16 cellular contexts compared by ENCODE assay signal in the genomic region with DNA sequence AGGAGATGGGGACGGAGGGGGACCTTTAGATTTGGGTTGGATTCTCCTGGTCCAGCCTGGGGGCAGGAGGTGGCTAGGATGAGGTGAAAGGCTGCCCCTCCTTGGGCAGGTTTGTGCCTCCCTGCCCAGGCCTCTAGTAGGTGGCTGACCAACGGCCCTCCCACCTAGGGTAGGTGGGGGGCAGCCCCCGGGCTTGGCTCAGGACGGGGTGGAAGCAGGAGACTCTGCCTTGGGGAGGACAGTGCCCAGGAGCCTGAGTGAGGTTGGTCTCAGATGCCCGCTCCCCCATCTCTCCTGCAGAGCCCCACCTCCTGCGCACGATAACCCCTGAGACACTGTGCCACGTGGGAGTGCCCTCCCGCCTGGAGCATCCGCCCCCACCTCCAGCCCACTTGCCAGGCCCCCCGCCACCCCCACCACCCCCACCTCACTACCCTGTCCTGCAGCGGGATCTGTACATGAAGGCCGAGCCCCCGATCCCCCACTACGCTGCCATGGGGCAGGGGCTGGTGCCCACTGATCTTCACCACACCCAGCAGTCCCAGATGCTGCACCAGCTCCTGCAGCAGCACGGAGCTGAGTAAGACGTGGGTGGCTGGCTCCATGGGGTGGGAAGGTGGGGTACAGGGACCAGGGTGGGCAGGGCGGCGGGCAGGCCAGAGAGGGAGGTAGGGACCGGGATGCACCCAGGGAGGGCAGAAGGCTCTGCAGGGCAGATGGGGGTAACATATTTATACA. TPM values are rescaled to one million over a fixed set of nuclear protein-coding genes. Genes with fewer than 3 reads are reported as not detected.
DNase-seq lines count a peak whose midpoint lies in the region; ATAC-seq, FAIRE-seq and TF ChIP-seq lines count a peak whose summit lies in the region.
"Had no signal": no experiment of that assay in that cellular context is flagged by ENCODE, and none has a peak within 500 bp of the region (broad histone marks: within the 10 kb centered on the region; RNA-seq: fewer than 3 reads in every experiment).

No MANE protein-coding gene starts in this region.

- TF ChIP-seq POLR2A in HepG2 (IDR thresholded peaks at IDR 0.05; ENCODE audit: insufficient read depth in 1 of 2, low read depth in 2 of 2, low read length in 2 of 2) (no peak), right lobe of liver (IDR thresholded peaks at IDR 0.05) (no peak), ovary (IDR thresholded peaks at IDR 0.05) (no peak)

- FAIRE-seq in HepG2 (lab: Jason Lieb, UNC): no peak
- FAIRE-seq: K562 had no signal

- no peaks in the 10 kb centered on the region for H4K20me1 ChIP-seq in HepG2 (ENCODE audit: insufficient read depth, low read length)
- H4K20me1 ChIP-seq in hepatocyte (ENCODE audit: insufficient read depth, poor library complexity, severe bottlenecking): no peaks in the 10 kb centered on the region

- peaks cover 2 to 4% of the 10 kb centered on the region in 2 experiments; a peak in 1 of 5 replicates for H3K36me3 ChIP-seq in HepG2 (replicated peaks in 1 of 2; ENCODE audit: control insufficient read depth in 1 of 2, insufficient read depth in 2 of 2, low read length in 2 of 2)
- H3K36me3 ChIP-seq in right lobe of liver: no peaks in the 10 kb centered on the region
- H3K36me3 ChIP-seq in hepatocyte (replicated peaks; ENCODE audit: insufficient read depth, low read depth): no peaks in the 10 kb centered on the region
- no peaks in the 10 kb centered on the region for H3K36me3 ChIP-seq in ovary

- no peaks in the 10 kb centered on the region for H3K9me3 ChIP-seq in HepG2 (ENCODE audit: low read length)
- H3K9me3 ChIP-seq in right lobe of liver: no peaks in the 10 kb centered on the region
- H3K9me3 ChIP-seq in hepatocyte (ENCODE audit: low read depth): no peaks in the 10 kb centered on the region
- H3K9me3 ChIP-seq in ovary: no peaks in the 10 kb centered on the region

- no peak for TF ChIP-seq RAD21 in HepG2 (CRISPR knock-in tag; IDR thresholded peaks at IDR 0.05)

- TF ChIP-seq EP300 in HepG2 (IDR thresholded peaks at IDR 0.05; ENCODE audit: low read depth in 2 of 2, low read length in 2 of 2): no peak
- no peak for TF ChIP-seq EP300 in HepG2 (CRISPR knock-in tag; IDR thresholded peaks at IDR 0.05; ENCODE audit: borderline replicate concordance)
- TF ChIP-seq EP300 in ovary (IDR thresholded peaks at IDR 0.05): no peak

- whole genome bisulfite sequencing in HepG2 (ENCODE audit: low lambda C conversion rate): 79% methylated on average over 12 of the region's 20 CpGs
- WGBS in right lobe of liver (ENCODE audit: insufficient coverage, low coverage, low lambda C conversion rate, missing lambda C conversion rate): 81% methylated on average over 10 of the region's 20 CpGs
- WGBS in hepatocyte (ENCODE audit: low lambda C conversion rate, missing lambda C conversion rate): 88% methylated on average over 15 of the region's 20 CpGs
- WGBS in ovary, 3 donors: 84 to 88% (median 85%) methylated on average over 18 to 20 of the region's 20 CpGs

- no peak for DNase-seq in HepG2 (ENCODE audit: low spot score)
- no peak for DNase-seq in right lobe of liver
- DNase-seq in hepatocyte (ENCODE audit: low spot score): no peak
- no peak for DNase-seq in ovary
- DNase-seq in NOMO-1 (lab: John Stamatoyannopoulos, UW; ENCODE audit: unreplicated experiment in 2 of 2): no peak
- DNase-seq in activated CD4-positive, alpha-beta T cell treated with anti-CD3 and anti-CD28 coated beads, Interleukin-2, amount 50 U/mL, for 48 hours: no peak
- DNase-seq in OCI-M2 (lab: John Stamatoyannopoulos, UW; ENCODE audit: unreplicated experiment): no peak
- DNase-seq in retina: no peak
- DNase-seq: 8988T; CD4-positive, alpha-beta memory T cell; DMS79; NCI-H1417; NCI-H1930; NCI-H446; NK-92 treated with Interleukin-12 subunit alpha and Interleukin-12 subunit beta, amount 100 ng/mL, for 24 hours had no signal

- H3K9me2 ChIP-seq in hepatocyte (replicated peaks; ENCODE audit: insufficient read depth): no peaks in the 10 kb centered on the region

- H3K27me3 ChIP-seq in HepG2 (ENCODE audit: control insufficient read depth in 1 of 2, insufficient read depth in 2 of 2, low read length in 2 of 2) (no peaks in the 10 kb centered on the region; a peak in 1 of 5 replicates), right lobe of liver (no peaks in the 10 kb centered on the region), hepatocyte (no peaks in the 10 kb centered on the region), ovary (no peaks in the 10 kb centered on the region)

- H3K4me2 ChIP-seq in HepG2 (ENCODE audit: low read depth, low read length): peak overlapping the region; percentile 91
- peak overlapping the region; percentile 58 for H3K4me2 ChIP-seq in hepatocyte

- CTCF ChIA-PET in HepG2 (lab: Yijun Ruan, JAX; ENCODE audit: low intra/inter-chr PET ratio, low total read pairs): interaction anchor here (1.1 to 2.7 kb wide), 4 partner anchors 13 to 22 kb away, joined by 3 to 47 read pairs (median 16); a partner anchor contains a TSS

- TF ChIP-seq CTCF in HepG2 (CRISPR knock-in tag; IDR thresholded peaks at IDR 0.05) (no peak), right lobe of liver (IDR thresholded peaks at IDR 0.05) (no peak), hepatocyte (IDR thresholded peaks at IDR 0.05; ENCODE audit: poor library complexity) (no peak), ovary (IDR thresholded peaks at IDR 0.05) (no peak)

- POLR2A ChIA-PET in HepG2 (lab: Yijun Ruan, JAX): interaction anchor here (0.6 to 5.5 kb wide), 13 partner anchors 14 to 198 kb away, joined by 3 to 92 read pairs (median 6); a partner anchor contains a TSS

- H3K4me3 ChIP-seq in HepG2 (replicated peaks in 1 of 3; ENCODE audit: insufficient read depth in 1 of 3, low read depth in 2 of 3, low read length in 3 of 3): peak overlapping the region in 2 of 3 experiments; percentile 56 to 66; a peak in 5 of 6 replicates
- H3K4me3 ChIP-seq in right lobe of liver: no peak overlapping the region
- H3K4me3 ChIP-seq in hepatocyte: no peak overlapping the region
- H3K4me3 ChIP-seq in ovary: no peak overlapping the region
- H3K4me3 ChIP-seq: K562 had no signal

- H3K79me2 ChIP-seq in HepG2 (ENCODE audit: insufficient read depth, low read length) (no peaks in the 10 kb centered on the region), hepatocyte (peaks cover 14% of the 10 kb centered on the region)

- H3K4me1 ChIP-seq in HepG2 (ENCODE audit: insufficient read depth, low read length) (peaks cover 73% of the 10 kb centered on the region), right lobe of liver (peaks cover 0 to 37% (median 6%) of the 10 kb centered on the region in 4 donors), hepatocyte (ENCODE audit: insufficient read depth) (peaks cover 71% of the 10 kb centered on the region), ovary (ENCODE audit: insufficient read depth) (peaks cover 3% of the 10 kb centered on the region)

- intact Hi-C loops in HepG2 (cut with micrococcal nuclease; ENCODE audit: unreplicated experiment) (loop anchor here (2.0 kb wide), 1 partner anchor 21 kb away; no protein-coding TSS in a partner anchor), right lobe of liver (cut with DNase I) (no loop called here), ovary (cut with DNase I) (no loop called here)

- no TSS peak for BruUV-seq in HepG2 (replicated peaks; lab: Mats Ljungman, UMichigan)

- H3K9ac ChIP-seq in HepG2 (ENCODE audit: insufficient read depth, low read depth, low read length): peak overlapping the region; percentile 76

- H2AFZ ChIP-seq in HepG2 (ENCODE audit: low read length) (no peak overlapping the region), hepatocyte (no peak overlapping the region)

- ATAC-seq in HepG2 (peak; percentile 12), right lobe of liver (no peak)

- in situ Hi-C loops in HepG2 (cut with HindIII; ENCODE audit: extremely low pct_ligation_motif_present, low pct_unique_long_range_greater_than_20kb): no loop called here

- H3K27ac ChIP-seq in HepG2 (ENCODE audit: extremely low read length, insufficient read depth, low read length): peak overlapping the region; percentile 91
- H3K27ac ChIP-seq in right lobe of liver: no peak overlapping the region
- peak overlapping the region; percentile 75 for H3K27ac ChIP-seq in hepatocyte
- H3K27ac ChIP-seq in ovary: peak overlapping the region; percentile 52 to 64

RNA-seq across cellular contexts. Expression of a gene that starts 17.7 kb away (rescaled TPM):
- 7.9 and 10.2 TPM in 2 replicates for total RNA-seq in HepG2 (2016; rRNA removed; fragmentation: Illumina TruSeq; extraction: Trizol)
- total RNA-seq in HepG2 (2016; cell fraction: cytosol; rRNA removed; fragmentation: Illumina TruSeq; extraction: Trizol; ENCODE audit: low read depth): 6.6 and 7.4 TPM in 2 replicates
- total RNA-seq in HepG2 (2016; cell fraction: insoluble cytoplasmic fraction; rRNA removed; fragmentation: Illumina TruSeq; extraction: Trizol): 6.8 and 10.3 TPM in 2 replicates
- total RNA-seq in HepG2 (2016; cell fraction: membrane; rRNA removed; fragmentation: Illumina TruSeq; extraction: Trizol): 8.2 and 8.5 TPM in 2 replicates
- total RNA-seq in HepG2 (2016; cell fraction: nucleus; rRNA removed; fragmentation: Illumina TruSeq; extraction: Trizol): 16.7 and 20.6 TPM in 2 replicates
- 25.9 and 33.2 TPM in 2 replicates for polyA plus RNA-seq in HepG2 (2011; rRNA removed)
- polyA plus RNA-seq in HepG2 (2011; cell fraction: cytosol; rRNA removed): 17.4 and 19.1 TPM in 2 replicates
- polyA plus RNA-seq in HepG2 (2011; cell fraction: nucleus; rRNA removed): 140 and 154 TPM in 2 replicates
- polyA plus RNA-seq in HepG2 (2012): 27.5 and 41.4 TPM in 2 replicates
- 1.8 and 2.1 TPM in 2 replicates for polyA plus RNA-seq in HepG2 (2016; cell fraction: cytosol; fragmentation: Illumina TruSeq; extraction: Trizol; ENCODE audit: low read depth)
- 12.8 and 17.2 TPM in 2 replicates for polyA plus RNA-seq in HepG2 (2016; cell fraction: insoluble cytoplasmic fraction; fragmentation: Illumina TruSeq; extraction: Trizol; ENCODE audit: low read depth)
- polyA plus RNA-seq in HepG2 (2016; cell fraction: membrane; fragmentation: Illumina TruSeq; extraction: Trizol; ENCODE audit: low read depth): 5.7 and 6.2 TPM in 2 replicates
- polyA plus RNA-seq in HepG2 (2016; cell fraction: nucleus; fragmentation: Illumina TruSeq; extraction: Trizol; ENCODE audit: insufficient read depth, low read depth): 69.8 and 76.1 TPM in 2 replicates
- 2.9 and 52.2 TPM in 2 replicates for polyA minus RNA-seq in HepG2 (2011; rRNA and poly(A)+ RNA removed; ENCODE audit: low replicate concordance)
- 27.3 and 36.7 TPM in 2 replicates for polyA minus RNA-seq in HepG2 (2011; cell fraction: cytosol; rRNA and poly(A)+ RNA removed)
- 39.0 and 39.4 TPM in 2 replicates for polyA minus RNA-seq in HepG2 (2011; cell fraction: nucleus; rRNA and poly(A)+ RNA removed)
- 10 to 100 TPM in 5 of 6 experiments, 1 to 10 TPM in 1; 7.6 to 16.4 (median 11.6) TPM for total RNA-seq in right lobe of liver
- 42.2 and 57.3 TPM in 2 replicates for total RNA-seq in hepatocyte
- 96.7 and 115 TPM in 2 replicates for polyA plus RNA-seq in hepatocyte
- total RNA-seq in ovary: 100 to 1,000 TPM in 1 of 7 donors, 10 to 100 TPM in 6; 11.3 to 109 (median 41.3) TPM
- polyA plus RNA-seq in ovary: 1 to 10 TPM; 6.6 to 6.7 TPM

RNA-seq across cellular contexts. Expression of a gene that starts 22.3 kb away (rescaled TPM):
- total RNA-seq in HepG2 (2016; rRNA removed; fragmentation: Illumina TruSeq; extraction: Trizol): 164 and 175 TPM in 2 replicates
- 124 and 186 TPM in 2 replicates for total RNA-seq in HepG2 (2016; cell fraction: cytosol; rRNA removed; fragmentation: Illumina TruSeq; extraction: Trizol; ENCODE audit: low read depth)
- total RNA-seq in HepG2 (2016; cell fraction: insoluble cytoplasmic fraction; rRNA removed; fragmentation: Illumina TruSeq; extraction: Trizol): 157 and 180 TPM in 2 replicates
- total RNA-seq in HepG2 (2016; cell fraction: membrane; rRNA removed; fragmentation: Illumina TruSeq; extraction: Trizol): 166 and 206 TPM in 2 replicates
- 83.5 and 96.3 TPM in 2 replicates for total RNA-seq in HepG2 (2016; cell fraction: nucleus; rRNA removed; fragmentation: Illumina TruSeq; extraction: Trizol)
- polyA plus RNA-seq in HepG2 (2011; rRNA removed): 363 and 424 TPM in 2 replicates
- polyA plus RNA-seq in HepG2 (2011; cell fraction: cytosol; rRNA removed): 333 and 381 TPM in 2 replicates
- polyA plus RNA-seq in HepG2 (2011; cell fraction: nucleus; rRNA removed): 70.6 and 77.2 TPM in 2 replicates
- 225 and 301 TPM in 2 replicates for polyA plus RNA-seq in HepG2 (2012)
- polyA plus RNA-seq in HepG2 (2016; cell fraction: cytosol; fragmentation: Illumina TruSeq; extraction: Trizol; ENCODE audit: low read depth): 181 and 226 TPM in 2 replicates
- polyA plus RNA-seq in HepG2 (2016; cell fraction: insoluble cytoplasmic fraction; fragmentation: Illumina TruSeq; extraction: Trizol; ENCODE audit: low read depth): 187 and 188 TPM in 2 replicates
- polyA plus RNA-seq in HepG2 (2016; cell fraction: membrane; fragmentation: Illumina TruSeq; extraction: Trizol; ENCODE audit: low read depth): 185 and 215 TPM in 2 replicates
- polyA plus RNA-seq in HepG2 (2016; cell fraction: nucleus; fragmentation: Illumina TruSeq; extraction: Trizol; ENCODE audit: insufficient read depth, low read depth): 173 and 175 TPM in 2 replicates
- polyA minus RNA-seq in HepG2 (2011; rRNA and poly(A)+ RNA removed; ENCODE audit: low replicate concordance): 153 and 413 TPM in 2 replicates
- polyA minus RNA-seq in HepG2 (2011; cell fraction: cytosol; rRNA and poly(A)+ RNA removed): 79.2 and 82.2 TPM in 2 replicates
- 54.3 and 55.7 TPM in 2 replicates for polyA minus RNA-seq in HepG2 (2011; cell fraction: nucleus; rRNA and poly(A)+ RNA removed)
- 10 to 100 TPM; 31.6 to 74.5 (median 55.3) TPM for total RNA-seq in right lobe of liver
- total RNA-seq in hepatocyte: 64.7 and 90.9 TPM in 2 replicates
- 253 and 255 TPM in 2 replicates for polyA plus RNA-seq in hepatocyte
- total RNA-seq in ovary: 100 to 1,000 TPM in 5 of 7 donors, 10 to 100 TPM in 2; 32.2 to 131 (median 117) TPM
- polyA plus RNA-seq in ovary: 100 to 1,000 TPM; 170 to 192 TPM

RNA-seq across cellular contexts. Expression of a gene that starts 22.6 kb away (rescaled TPM):
- total RNA-seq in HepG2 (2016; rRNA removed; fragmentation: Illumina TruSeq; extraction: Trizol) (102 and 116 TPM in 2 replicates), right lobe of liver (10 to 100 TPM in 2 of 6 experiments, 1 to 10 TPM in 4; 4.0 to 13.3 (median 5.4) TPM), hepatocyte (14.2 and 15.4 TPM in 2 replicates), ovary (1 to 10 TPM; 3.7 to 8.6 (median 5.2) TPM)
- total RNA-seq in HepG2 (2016; cell fraction: cytosol; rRNA removed; fragmentation: Illumina TruSeq; extraction: Trizol; ENCODE audit: low read depth): 9.9 and 12.9 TPM in 2 replicates
- total RNA-seq in HepG2 (2016; cell fraction: insoluble cytoplasmic fraction; rRNA removed; fragmentation: Illumina TruSeq; extraction: Trizol): 103 and 117 TPM in 2 replicates
- total RNA-seq in HepG2 (2016; cell fraction: membrane; rRNA removed; fragmentation: Illumina TruSeq; extraction: Trizol): 25.3 and 31.0 TPM in 2 replicates
- total RNA-seq in HepG2 (2016; cell fraction: nucleus; rRNA removed; fragmentation: Illumina TruSeq; extraction: Trizol): 47.5 and 54.1 TPM in 2 replicates
- polyA plus RNA-seq in HepG2 (2011; rRNA removed) (10.9 and 12.4 TPM in 2 replicates), hepatocyte (13.6 and 21.0 TPM in 2 replicates), ovary (1 to 10 TPM; 4.4 to 4.7 TPM)
- 11.9 and 14.6 TPM in 2 replicates for polyA plus RNA-seq in HepG2 (2011; cell fraction: cytosol; rRNA removed)
- 4.0 and 5.3 TPM in 2 replicates for polyA plus RNA-seq in HepG2 (2011; cell fraction: nucleus; rRNA removed)
- 11.2 and 20.0 TPM in 2 replicates for polyA plus RNA-seq in HepG2 (2012)
- polyA plus RNA-seq in HepG2 (2016; cell fraction: cytosol; fragmentation: Illumina TruSeq; extraction: Trizol; ENCODE audit: low read depth): 5.2 and 7.1 TPM in 2 replicates
- polyA plus RNA-seq in HepG2 (2016; cell fraction: insoluble cytoplasmic fraction; fragmentation: Illumina TruSeq; extraction: Trizol; ENCODE audit: low read depth): 94.2 and 98.7 TPM in 2 replicates
- polyA plus RNA-seq in HepG2 (2016; cell fraction: membrane; fragmentation: Illumina TruSeq; extraction: Trizol; ENCODE audit: low read depth): 12.2 and 15.7 TPM in 2 replicates
- 60.2 and 63.1 TPM in 2 replicates for polyA plus RNA-seq in HepG2 (2016; cell fraction: nucleus; fragmentation: Illumina TruSeq; extraction: Trizol; ENCODE audit: insufficient read depth, low read depth)
- 25.3 and 218 TPM in 2 replicates for polyA minus RNA-seq in HepG2 (2011; rRNA and poly(A)+ RNA removed; ENCODE audit: low replicate concordance)
- polyA minus RNA-seq in HepG2 (2011; cell fraction: cytosol; rRNA and poly(A)+ RNA removed): 7.6 and 10.2 TPM in 2 replicates
- polyA minus RNA-seq in HepG2 (2011; cell fraction: nucleus; rRNA and poly(A)+ RNA removed): 10.8 and 11.8 TPM in 2 replicates

RNA-seq across cellular contexts. Expression of a gene that starts 46.7 kb away (rescaled TPM):
- 65.8 and 108 TPM in 2 replicates for total RNA-seq in HepG2 (2016; rRNA removed; fragmentation: Illumina TruSeq; extraction: Trizol)
- 28.4 and 32.7 TPM in 2 replicates for total RNA-seq in HepG2 (2016; cell fraction: cytosol; rRNA removed; fragmentation: Illumina TruSeq; extraction: Trizol; ENCODE audit: low read depth)
- 63.3 and 108 TPM in 2 replicates for total RNA-seq in HepG2 (2016; cell fraction: insoluble cytoplasmic fraction; rRNA removed; fragmentation: Illumina TruSeq; extraction: Trizol)
- total RNA-seq in HepG2 (2016; cell fraction: membrane; rRNA removed; fragmentation: Illumina TruSeq; extraction: Trizol): 64.5 and 65.2 TPM in 2 replicates
- total RNA-seq in HepG2 (2016; cell fraction: nucleus; rRNA removed; fragmentation: Illumina TruSeq; extraction: Trizol): 91.8 and 110 TPM in 2 replicates
- polyA plus RNA-seq in HepG2 (2011; rRNA removed): 91.8 and 98.4 TPM in 2 replicates
- 80.8 and 110 TPM in 2 replicates for polyA plus RNA-seq in HepG2 (2011; cell fraction: cytosol; rRNA removed)
- polyA plus RNA-seq in HepG2 (2011; cell fraction: nucleus; rRNA removed): 56.1 and 66.5 TPM in 2 replicates
- polyA plus RNA-seq in HepG2 (2012): 70.6 and 81.6 TPM in 2 replicates
- polyA plus RNA-seq in HepG2 (2016; cell fraction: cytosol; fragmentation: Illumina TruSeq; extraction: Trizol; ENCODE audit: low read depth): 18.4 and 22.5 TPM in 2 replicates
- polyA plus RNA-seq in HepG2 (2016; cell fraction: insoluble cytoplasmic fraction; fragmentation: Illumina TruSeq; extraction: Trizol; ENCODE audit: low read depth): 56.1 and 57.8 TPM in 2 replicates
- 34.4 and 36.5 TPM in 2 replicates for polyA plus RNA-seq in HepG2 (2016; cell fraction: membrane; fragmentation: Illumina TruSeq; extraction: Trizol; ENCODE audit: low read depth)
- polyA plus RNA-seq in HepG2 (2016; cell fraction: nucleus; fragmentation: Illumina TruSeq; extraction: Trizol; ENCODE audit: insufficient read depth, low read depth): 134 TPM in 2 replicates
- 305 and 789 TPM in 2 replicates for polyA minus RNA-seq in HepG2 (2011; rRNA and poly(A)+ RNA removed; ENCODE audit: low replicate concordance)
- 108 and 118 TPM in 2 replicates for polyA minus RNA-seq in HepG2 (2011; cell fraction: cytosol; rRNA and poly(A)+ RNA removed)
- polyA minus RNA-seq in HepG2 (2011; cell fraction: nucleus; rRNA and poly(A)+ RNA removed): 63.0 and 82.7 TPM in 2 replicates
- 10 to 100 TPM; 18.3 to 87.6 (median 34.8) TPM for total RNA-seq in right lobe of liver
- total RNA-seq in hepatocyte: 151 and 159 TPM in 2 replicates
- 218 and 230 TPM in 2 replicates for polyA plus RNA-seq in hepatocyte
- 100 to 1,000 TPM in 1 of 7 donors, 10 to 100 TPM in 6; 16.2 to 242 (median 53.7) TPM for total RNA-seq in ovary
- polyA plus RNA-seq in ovary: 10 to 100 TPM; 20.1 to 45.3 TPM

RNA-seq across cellular contexts. Expression of a gene that starts 58.0 kb away (rescaled TPM):
- total RNA-seq in HepG2 (2016; rRNA removed; fragmentation: Illumina TruSeq; extraction: Trizol): 54.7 and 124 TPM in 2 replicates
- 17.6 and 17.8 TPM in 2 replicates for total RNA-seq in HepG2 (2016; cell fraction: cytosol; rRNA removed; fragmentation: Illumina TruSeq; extraction: Trizol; ENCODE audit: low read depth)
- 51.3 and 120 TPM in 2 replicates for total RNA-seq in HepG2 (2016; cell fraction: insoluble cytoplasmic fraction; rRNA removed; fragmentation: Illumina TruSeq; extraction: Trizol)
- 42.1 and 45.1 TPM in 2 replicates for total RNA-seq in HepG2 (2016; cell fraction: membrane; rRNA removed; fragmentation: Illumina TruSeq; extraction: Trizol)
- total RNA-seq in HepG2 (2016; cell fraction: nucleus; rRNA removed; fragmentation: Illumina TruSeq; extraction: Trizol): 103 and 115 TPM in 2 replicates
- 90.1 and 125 TPM in 2 replicates for polyA plus RNA-seq in HepG2 (2011; rRNA removed)
- polyA plus RNA-seq in HepG2 (2011; cell fraction: cytosol; rRNA removed): 66.9 and 93.5 TPM in 2 replicates
- 77.8 and 97.6 TPM in 2 replicates for polyA plus RNA-seq in HepG2 (2011; cell fraction: nucleus; rRNA removed)
- 111 and 112 TPM in 2 replicates for polyA plus RNA-seq in HepG2 (2012)
- 16.3 and 18.5 TPM in 2 replicates for polyA plus RNA-seq in HepG2 (2016; cell fraction: cytosol; fragmentation: Illumina TruSeq; extraction: Trizol; ENCODE audit: low read depth)
- 43.7 and 53.6 TPM in 2 replicates for polyA plus RNA-seq in HepG2 (2016; cell fraction: insoluble cytoplasmic fraction; fragmentation: Illumina TruSeq; extraction: Trizol; ENCODE audit: low read depth)
- 27.1 and 32.3 TPM in 2 replicates for polyA plus RNA-seq in HepG2 (2016; cell fraction: membrane; fragmentation: Illumina TruSeq; extraction: Trizol; ENCODE audit: low read depth)
- 153 and 164 TPM in 2 replicates for polyA plus RNA-seq in HepG2 (2016; cell fraction: nucleus; fragmentation: Illumina TruSeq; extraction: Trizol; ENCODE audit: insufficient read depth, low read depth)
- polyA minus RNA-seq in HepG2 (2011; rRNA and poly(A)+ RNA removed; ENCODE audit: low replicate concordance): 240 and 324 TPM in 2 replicates
- polyA minus RNA-seq in HepG2 (2011; cell fraction: cytosol; rRNA and poly(A)+ RNA removed): 65.5 and 71.3 TPM in 2 replicates
- polyA minus RNA-seq in HepG2 (2011; cell fraction: nucleus; rRNA and poly(A)+ RNA removed): 23.2 and 36.6 TPM in 2 replicates
- 100 to 1,000 TPM in 4 of 6 experiments, 1 to 10 TPM in 2; 4.2 to 166 (median 110) TPM for total RNA-seq in right lobe of liver
- total RNA-seq in hepatocyte: 256 and 317 TPM in 2 replicates
- polyA plus RNA-seq in hepatocyte: 277 and 356 TPM in 2 replicates
- total RNA-seq in ovary: 100 to 1,000 TPM in 1 of 7 donors, 10 to 100 TPM in 4, 1 to 10 TPM in 2; 6.3 to 298 (median 26.2) TPM
- polyA plus RNA-seq in ovary: 10 to 100 TPM; 20.6 to 96.9 TPM

Comparison
In these comparisons a context has a peak if more than half of its experiments do, and no peak if none do; other contexts are left out.
1. H3K27ac ChIP-seq: peak in HepG2 (single experiment), hepatocyte (single experiment) and ovary (2 of 2); none in right lobe of liver (0 of 3).
2. H3K4me3 ChIP-seq: peak in HepG2 (2 of 3); none in right lobe of liver (0 of 3), hepatocyte (single experiment) and ovary (single experiment).